22 cellular contexts compared by ENCODE assay signal in the genomic region with DNA sequence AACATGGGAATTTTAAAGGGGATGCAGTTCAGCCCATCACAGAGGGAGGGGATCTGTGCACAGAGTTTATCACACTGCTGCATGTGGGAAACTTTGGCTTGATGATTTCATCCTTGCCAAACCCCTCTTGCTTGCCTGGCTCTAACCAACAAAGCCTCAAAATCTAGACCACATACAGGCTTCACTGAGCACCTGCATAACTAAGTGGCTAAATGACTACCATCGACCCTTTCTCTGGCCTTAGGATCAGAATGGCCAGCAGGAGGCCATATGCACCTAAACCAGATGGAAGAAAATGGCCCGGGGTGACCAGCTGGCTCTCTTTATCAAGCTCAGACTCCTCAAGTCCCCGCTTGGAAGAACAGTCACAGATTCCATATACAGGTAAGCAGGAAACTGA. TPM values are rescaled to one million over a fixed set of nuclear protein-coding genes. Genes with fewer than 3 reads are reported as not detected.
DNase-seq lines count a peak whose midpoint lies in the region; ATAC-seq, FAIRE-seq and TF ChIP-seq lines count a peak whose summit lies in the region.
"Had no signal": no experiment of that assay in that cellular context is flagged by ENCODE, and none has a peak within 500 bp of the region (broad histone marks: within the 10 kb centered on the region; RNA-seq: fewer than 3 reads in every experiment).

No MANE protein-coding gene starts in this region.

- H3K36me3 ChIP-seq in K562 (ENCODE audit: control insufficient read depth, insufficient read depth, low read length) (no peaks in the 10 kb centered on the region), small intestine (ENCODE audit: control insufficient read depth in 2 of 2, insufficient read depth in 2 of 2, low read length in 2 of 2) (no peaks in the 10 kb centered on the region)
- H3K36me3 ChIP-seq: pancreas, sigmoid colon, suprapubic skin, uterus had no signal

- in situ Hi-C loops in K562 (cut with MboI), result no loop called here

- no peak for TF ChIP-seq POLR2A in K562 (conservative IDR thresholded peaks at IDR 0.05)

- no peak overlapping the region for H3K27ac Mint-ChIP-seq in stimulated activated naive CD8-positive, alpha-beta T cell treated with anti-CD3 and anti-CD28 coated beads, Interleukin-15, amount 100 ng/mL, for 72 hours
- H3K27ac Mint-ChIP-seq: activated naive CD4-positive, alpha-beta T cell treated with anti-CD3 and anti-CD28 coated beads, Interleukin-2, amount 50 U/mL, for 72 hours; activated T-helper 1 cell treated with anti-CD3 and anti-CD28 coated beads, Interleukin-12 subunit alpha, Interleukin-12 subunit beta, Interleukin-2, Interleukin-4 antibody, amounts not matched to agents 30 ng/mL and 10 ng/mL and 1 ng/mL, durations not matched to agents 14 hours and 24 hours and 36 hours; natural killer cell had no signal

- H3K27me3 Mint-ChIP-seq in stimulated activated naive CD8-positive, alpha-beta T cell treated with anti-CD3 and anti-CD28 coated beads, Interleukin-15, amount 100 ng/mL, for 72 hours, result no peaks in the 10 kb centered on the region

- H3K9me3 Mint-ChIP-seq in stimulated activated naive CD8-positive, alpha-beta T cell treated with anti-CD3 and anti-CD28 coated beads, Interleukin-15, amount 100 ng/mL, for 72 hours, result peaks cover 4 to 7% of the 10 kb centered on the region in 2 donors
- H3K9me3 Mint-ChIP-seq: activated T-helper 1 cell treated with anti-CD3 and anti-CD28 coated beads, Interleukin-12 subunit alpha, Interleukin-12 subunit beta, Interleukin-2, Interleukin-4 antibody, amounts not matched to agents 30 ng/mL and 10 ng/mL and 1 ng/mL, durations not matched to agents 14 hours and 24 hours and 36 hours; natural killer cell had no signal

- H3K4me1 ChIP-seq in K562 (replicated peaks in 1 of 2; ENCODE audit: control insufficient read depth in 2 of 2, insufficient read depth in 2 of 2, low read length in 2 of 2) (no peaks in the 10 kb centered on the region), small intestine (ENCODE audit: control insufficient read depth in 2 of 2, insufficient read depth in 1 of 2, low read depth in 1 of 2, low read length in 1 of 2) (no peaks in the 10 kb centered on the region)
- H3K4me1 ChIP-seq: pancreas, sigmoid colon, suprapubic skin, uterus had no signal

- BruUV-seq in K562 (replicated peaks; lab: Mats Ljungman, UMichigan), result no TSS peak

- H3K27ac ChIP-seq in K562 (ENCODE audit: extremely low read depth, low read depth, low read length), result no peak overlapping the region
- no peak overlapping the region for H3K27ac ChIP-seq in small intestine (ENCODE audit: low read depth in 1 of 2, low read length in 1 of 2)
- H3K27ac ChIP-seq: C4-2B, epithelial cell of prostate, pancreas, sigmoid colon, suprapubic skin, uterus had no signal

- no peak for TF ChIP-seq EP300 in K562 (IDR thresholded peaks at IDR 0.05; ENCODE audit: low read length)

- FAIRE-seq in K562 (lab: Jason Lieb, UNC) (no peak), small intestine (lab: Jason Lieb, UNC) (no peak)
- FAIRE-seq: astrocyte, pancreas had no signal

- no peak overlapping the region for H3K4me2 ChIP-seq in K562 (ENCODE audit: insufficient read depth, low read length)

- no peaks in the 10 kb centered on the region for H3K4me1 Mint-ChIP-seq in stimulated activated naive CD8-positive, alpha-beta T cell treated with anti-CD3 and anti-CD28 coated beads, Interleukin-15, amount 100 ng/mL, for 72 hours
- H3K4me1 Mint-ChIP-seq: natural killer cell had no signal

- H3K4me3 ChIP-seq in K562, result no peak overlapping the region
- H3K4me3 ChIP-seq in small intestine (ENCODE audit: low read depth in 1 of 2, low read length in 2 of 2), result no peak overlapping the region
- H3K4me3 ChIP-seq: pancreas, sigmoid colon, suprapubic skin, uterus had no signal

- H3K9me3 ChIP-seq in K562 (replicated peaks; ENCODE audit: control insufficient read depth, insufficient read depth, low read depth, low read length) (no peaks in the 10 kb centered on the region), small intestine (ENCODE audit: control insufficient read depth, low read depth) (no peaks in the 10 kb centered on the region)
- H3K9me3 ChIP-seq: pancreas, sigmoid colon, suprapubic skin, uterus had no signal

- no peaks in the 10 kb centered on the region for H3K79me2 ChIP-seq in K562 (ENCODE audit: control insufficient read depth, insufficient read depth, low read length)

- H3K9me1 ChIP-seq in K562 (ENCODE audit: control insufficient read depth, insufficient read depth, low read length), result no peaks in the 10 kb centered on the region

- TF ChIP-seq RAD21 in K562 (CRISPR knock-in tag; conservative IDR thresholded peaks at IDR 0.05 in 1 of 2, IDR thresholded peaks at IDR 0.05 in 1 of 2), result peak in 1 of 2 experiments; percentile 32; a peak in 2 of 4 replicates

- intact Hi-C loops in K562 (cut with micrococcal nuclease), result no loop called here

- H3K27me3 ChIP-seq in K562 (ENCODE audit: control insufficient read depth in 2 of 2, insufficient read depth in 2 of 2, low read length in 2 of 2) (no peaks in the 10 kb centered on the region), small intestine (ENCODE audit: control insufficient read depth in 2 of 2, insufficient read depth in 2 of 2, low read length in 2 of 2) (no peaks in the 10 kb centered on the region)
- H3K27me3 ChIP-seq: pancreas, sigmoid colon, suprapubic skin, uterus had no signal

- no peak overlapping the region for H3K9ac ChIP-seq in K562 (ENCODE audit: insufficient read depth in 1 of 2, low read depth in 2 of 2, low read length in 2 of 2)

- POLR2A ChIA-PET in K562 (lab: Yijun Ruan, JAX), result interaction anchor here (0.7 kb wide), 1 partner anchor 35 kb away, joined by 3 read pairs; no protein-coding TSS in a partner anchor

- H2AFZ ChIP-seq in K562 (ENCODE audit: low read depth, low read length), result no peak overlapping the region; the same call in 1 of the 2 replicates

- CTCF ChIA-PET in K562 (lab: Yijun Ruan, JAX; ENCODE audit: low intra/inter-chr PET ratio), result interaction anchor here (0.5 kb wide), 1 partner anchor 184 kb away, joined by 3 read pairs; no protein-coding TSS in a partner anchor

- 5% methylated on average over 3 of the region's 3 CpGs for WGBS in K562 (ENCODE audit: insufficient coverage, low coverage, missing lambda C conversion rate)
- 65 to 75% (median 66%) methylated on average over 3 of the region's 3 CpGs for WGBS in small intestine, 3 donors

- no peaks in the 10 kb centered on the region for H4K20me1 ChIP-seq in K562 (replicated peaks; ENCODE audit: control insufficient read depth, insufficient read depth, low read length)

- DNase-seq in stimulated activated naive CD8-positive, alpha-beta T cell treated with anti-CD3 and anti-CD28 coated beads, Interleukin-15, Interleukin-2, amounts not matched to agents 100 U/mL and 50 U/mL, for 24 hours, result no peak
- no peak for DNase-seq in stimulated activated naive CD8-positive, alpha-beta T cell treated with anti-CD3 and anti-CD28 coated beads, Interleukin-15, amount 100 ng/mL, for 72 hours
- DNase-seq in HT-29 (ENCODE audit: low spot score) (peak; percentile 15), K562 (ENCODE audit: extremely low read depth in 1 of 4, low spot score in 3 of 4) (peak in 2 of 4 experiments; percentile 19 to 50), NCI-H2171 treated with DMSO at 0.1 percent for 48 hours (lab: John Stamatoyannopoulos, UW) (no peak), small intestine (no peak), NCI-H2081 (lab: John Stamatoyannopoulos, UW) (no peak)
- DNase-seq: activated CD4-positive, alpha-beta T cell treated with anti-CD3 and anti-CD28 coated beads for 48 hours; foreskin fibroblast; natural killer cell; NCI-H1417; pancreas; sigmoid colon; uterus had no signal

- no peak overlapping the region for H3K4me3 Mint-ChIP-seq in stimulated activated naive CD8-positive, alpha-beta T cell treated with anti-CD3 and anti-CD28 coated beads, Interleukin-15, amount 100 ng/mL, for 72 hours
- H3K4me3 Mint-ChIP-seq: activated T-helper 1 cell treated with anti-CD3 and anti-CD28 coated beads, Interleukin-12 subunit alpha, Interleukin-12 subunit beta, Interleukin-2, Interleukin-4 antibody, amounts not matched to agents 30 ng/mL and 10 ng/mL and 1 ng/mL, durations not matched to agents 14 hours and 24 hours and 36 hours; natural killer cell had no signal

- peak in 2 of 3 experiments; percentile 38 to 43; a peak in 3 of 6 replicates for TF ChIP-seq CTCF in K562 (IDR thresholded peaks at IDR 0.05 in 2 of 3, conservative IDR thresholded peaks at IDR 0.05 in 1 of 3; ENCODE audit: insufficient read depth in 2 of 3, low read depth in 1 of 3, low read length in 3 of 3)

- peak; percentile 67 for ATAC-seq in stimulated activated naive CD8-positive, alpha-beta T cell treated with anti-CD3 and anti-CD28 coated beads, Interleukin-15, Interleukin-2, amounts not matched to agents 100 U/mL and 50 U/mL, for 24 hours
- no peak for ATAC-seq in stimulated activated naive CD8-positive, alpha-beta T cell treated with anti-CD3 and anti-CD28 coated beads, Interleukin-15, amount 100 ng/mL, for 72 hours
- peak; percentile 85 for ATAC-seq in K562
- ATAC-seq in HG03135 (IDR thresholded peaks at IDR 0.05; ENCODE audit: unreplicated experiment), result no peak
- ATAC-seq: left lobe of liver, natural killer cell, pancreas had no signal

RNA-seq across cellular contexts. Expression of gene ZNF25, which starts 15.6 kb away (rescaled TPM):
- 0.15 and 0.60 TPM in 2 replicates for total RNA-seq in HT-29 (2014; rRNA removed; shearing (Covaris generic))
- total RNA-seq in K562 (2011; cell fraction: chromatin; rRNA removed; ENCODE audit: low replicate concordance), result 0.74 and 3.3 TPM in 2 replicates
- total RNA-seq in K562 (2011; cell fraction: nucleolus; rRNA removed), result 0.67 and 1.2 TPM in 2 replicates
- 1.8 and 2.8 TPM in 2 replicates for total RNA-seq in K562 (2011; cell fraction: nucleoplasm; rRNA removed)
- total RNA-seq in K562 (2014; rRNA removed) (0.68 and 0.98 TPM in 2 replicates), K562 (2014; rRNA removed; fragmentation: Illumina TruSeq; extraction: Trizol) (2.3 and 3.0 TPM in 2 replicates), K562 (2015; rRNA removed; fragmentation: Illumina TruSeq; extraction: Trizol) (1.9 and 2.1 TPM in 2 replicates), K562 (2021) (1.2 and 1.6 TPM in 2 replicates)
- polyA plus RNA-seq in K562 (2011; rRNA removed) (2.2 and 2.4 TPM in 2 replicates), K562 (2014; fragmentation: Illumina TruSeq; extraction: Trizol) (1.5 and 1.9 TPM in 2 replicates), K562 (2014; fragmentation: Nextera tagmentation; extraction: Ambion mirVana) (1 to 10 TPM in 1 of 2 experiments, under 1 TPM in 1; 0.62 to 1.1 TPM), K562 (2014; rRNA removed) (1.00 and 1.3 TPM in 2 replicates), small intestine (1 to 10 TPM; 1.1 to 3.9 (median 1.4) TPM)
- polyA plus RNA-seq in K562 (2011; cell fraction: cytosol; rRNA removed), result 0.33 and 0.80 TPM in 2 replicates
- 2.1 and 3.7 TPM in 2 replicates for polyA plus RNA-seq in K562 (2011; cell fraction: nucleus; rRNA removed)
- polyA plus RNA-seq in K562 (2012), result 0.89 and 1.2 TPM in 2 replicates
- 1.8 and 3.3 TPM in 2 replicates for polyA minus RNA-seq in K562 (2011; rRNA and poly(A)+ RNA removed)
- 0.86 and 1.8 TPM in 2 replicates for polyA minus RNA-seq in K562 (2011; cell fraction: cytosol; rRNA and poly(A)+ RNA removed)
- polyA minus RNA-seq in K562 (2011; cell fraction: nucleus; rRNA and poly(A)+ RNA removed), result 0.67 and 1.3 TPM in 2 replicates

RNA-seq across cellular contexts. Expression of gene ZNF33A, which starts 18.4 kb away (rescaled TPM):
- 7.3 and 18.6 TPM in 2 replicates for total RNA-seq in HT-29 (2014; rRNA removed; shearing (Covaris generic))
- total RNA-seq in K562 (2011; cell fraction: chromatin; rRNA removed; ENCODE audit: low replicate concordance), result 22.5 and 36.3 TPM in 2 replicates
- 10.8 and 13.6 TPM in 2 replicates for total RNA-seq in K562 (2011; cell fraction: nucleolus; rRNA removed)
- 32.3 and 55.7 TPM in 2 replicates for total RNA-seq in K562 (2011; cell fraction: nucleoplasm; rRNA removed)
- total RNA-seq in K562 (2014; rRNA removed) (8.1 and 12.7 TPM in 2 replicates), K562 (2014; rRNA removed; fragmentation: Illumina TruSeq; extraction: Trizol) (27.5 and 30.3 TPM in 2 replicates), K562 (2015; rRNA removed; fragmentation: Illumina TruSeq; extraction: Trizol) (20.1 and 23.2 TPM in 2 replicates), K562 (2021) (15.0 and 16.4 TPM in 2 replicates)
- polyA plus RNA-seq in K562 (2011; rRNA removed) (16.4 and 19.0 TPM in 2 replicates), K562 (2014; fragmentation: Illumina TruSeq; extraction: Trizol) (17.1 and 17.6 TPM in 2 replicates), K562 (2014; fragmentation: Nextera tagmentation; extraction: Ambion mirVana) (10 to 100 TPM; 12.7 TPM), K562 (2014; rRNA removed) (11.7 and 12.6 TPM in 2 replicates), small intestine (1 to 10 TPM; 8.5 to 9.2 (median 8.7) TPM)
- 3.0 and 10.5 TPM in 2 replicates for polyA plus RNA-seq in K562 (2011; cell fraction: cytosol; rRNA removed)
- polyA plus RNA-seq in K562 (2011; cell fraction: nucleus; rRNA removed), result 7.6 and 15.5 TPM in 2 replicates
- 10.8 and 11.6 TPM in 2 replicates for polyA plus RNA-seq in K562 (2012)
- 26.6 and 42.6 TPM in 2 replicates for polyA minus RNA-seq in K562 (2011; rRNA and poly(A)+ RNA removed)
- 4.9 and 8.2 TPM in 2 replicates for polyA minus RNA-seq in K562 (2011; cell fraction: cytosol; rRNA and poly(A)+ RNA removed)
- 13.9 and 20.9 TPM in 2 replicates for polyA minus RNA-seq in K562 (2011; cell fraction: nucleus; rRNA and poly(A)+ RNA removed)

Comparison
In these comparisons a context has a peak if more than half of its experiments do, and no peak if none do; other contexts are left out.
1. ATAC-seq: peak in stimulated activated naive CD8-positive, alpha-beta T cell treated with anti-CD3 and anti-CD28 coated beads, Interleukin-15, Interleukin-2, amounts not matched to agents 100 U/mL and 50 U/mL, for 24 hours (single experiment) and K562 (single experiment); none in stimulated activated naive CD8-positive, alpha-beta T cell treated with anti-CD3 and anti-CD28 coated beads, Interleukin-15, amount 100 ng/mL, for 72 hours (single experiment) and HG03135 (single experiment).